ENCODE assay signal across 1 cellular context in the genomic region with DNA sequence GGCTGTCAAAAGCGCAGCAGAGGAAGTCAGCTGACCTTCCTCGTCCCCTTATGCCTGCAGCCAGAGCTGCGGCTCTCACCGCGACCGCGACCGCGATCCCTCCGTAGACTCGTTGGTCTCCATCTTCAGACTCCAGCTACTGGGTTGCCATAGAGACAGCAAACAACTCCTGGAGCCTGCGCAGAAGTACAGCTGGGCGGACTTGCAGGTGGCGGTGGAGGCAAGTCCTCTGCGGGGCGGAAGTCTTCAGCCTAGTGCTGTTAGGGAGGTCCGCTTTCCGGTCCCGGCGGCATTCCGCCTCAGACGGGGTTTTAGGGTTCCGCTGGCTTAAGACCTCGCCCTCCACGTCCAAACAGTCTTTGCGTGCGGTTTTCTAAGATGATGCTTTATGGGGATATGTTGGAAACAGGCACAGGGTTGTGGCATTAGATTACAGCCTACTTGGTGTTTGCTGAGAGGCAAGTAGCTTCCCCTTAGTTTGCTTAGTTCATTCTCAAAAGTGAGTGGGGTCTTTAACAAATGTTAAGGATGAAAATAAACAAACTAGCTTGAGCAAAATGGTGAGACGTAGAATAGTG.
TF ChIP-seq lines count a peak whose summit lies in the region.

SPAG8 (minus strand) TSS at position 238 of the 578 bp plus-strand sequence; CDS start at position 123, 115 bp downstream.

TF ChIP-seq in K562, 482 proteins besides CTCF, POLR2A, EP300 and RAD21 (continued from another document and continues in another):
- TF ChIP-seq E4F1 (CRISPR knock-in tag; IDR thresholded peaks at IDR 0.05; ENCODE audit: borderline replicate concordance) (no peak), SP2 (IDR thresholded peaks at IDR 0.05; ENCODE audit: extremely low read depth, low read depth, low read length, poor library complexity, severe bottlenecking) (no peak), PHTF2 (CRISPR knock-in tag; IDR thresholded peaks at IDR 0.05) (no peak), ZNF408 (CRISPR knock-in tag; IDR thresholded peaks at IDR 0.05; ENCODE audit: low read depth) (no peak), CBX2 (IDR thresholded peaks at IDR 0.05; ENCODE audit: insufficient read depth, low read length, poor library complexity, severe bottlenecking) (no peak), ZNF436 (CRISPR knock-in tag; IDR thresholded peaks at IDR 0.05) (no peak), PYGO2 (tag; IDR thresholded peaks at IDR 0.05) (no peak), TAF15 (IDR thresholded peaks at IDR 0.05; ENCODE audit: low read depth, low read length) (no peak), ZNF239 (CRISPR knock-in tag; IDR thresholded peaks at IDR 0.05) (no peak), ZNF263 (CRISPR knock-in tag; IDR thresholded peaks at IDR 0.05; ENCODE audit: borderline replicate concordance) (peak; percentile 60; the same call in 1 of the 2 replicates), RBM22 (IDR thresholded peaks at IDR 0.05; ENCODE audit: low read depth, low read length, poor library complexity, severe bottlenecking) (no peak), RFX1 (IDR thresholded peaks at IDR 0.05) (peak; percentile 95), SMARCC2 (IDR thresholded peaks at IDR 0.05; ENCODE audit: low read depth) (no peak), DIDO1 (tag; IDR thresholded peaks at IDR 0.05; ENCODE audit: low read depth) (no peak), IFI16 (CRISPR knock-in tag; IDR thresholded peaks at IDR 0.05) (no peak), BHLHE40 (IDR thresholded peaks at IDR 0.05; ENCODE audit: low read length) (no peak), ZSCAN29 (IDR thresholded peaks at IDR 0.05) (no peak), ZNF561 (CRISPR knock-in tag; conservative IDR thresholded peaks at IDR 0.05) (no peak), SMC3 (conservative IDR thresholded peaks at IDR 0.05; ENCODE audit: insufficient read depth, low read depth, low read length) (no peak), NFXL1 (CRISPR knock-in tag; IDR thresholded peaks at IDR 0.05) (no peak), ELF1 (tag; IDR thresholded peaks at IDR 0.05) (peak; percentile 58; the same call in 1 of the 2 replicates), GATA2 (CRISPR knock-in tag; IDR thresholded peaks at IDR 0.05) (no peak), LEF1 (IDR thresholded peaks at IDR 0.05) (no peak), RHOXF2B (CRISPR knock-in tag; conservative IDR thresholded peaks at IDR 0.05) (no peak), SMAD3 (CRISPR knock-in tag; conservative IDR thresholded peaks at IDR 0.05) (no peak), BRCA1 (IDR thresholded peaks at IDR 0.05) (no peak), BRCA1 (CRISPR knock-in tag; IDR thresholded peaks at IDR 0.05) (no peak), NR3C1 (CRISPR knock-in tag; IDR thresholded peaks at IDR 0.05) (no peak), TFE3 (CRISPR knock-in tag; IDR thresholded peaks at IDR 0.05) (no peak), ZNF274 (IDR thresholded peaks at IDR 0.05; ENCODE audit: borderline replicate concordance, low read depth, low read length) (no peak), GATAD2A (IDR thresholded peaks at IDR 0.05) (no peak), PHF21A (IDR thresholded peaks at IDR 0.05; ENCODE audit: borderline replicate concordance, low read depth) (no peak), CEBPG (CRISPR knock-in tag; IDR thresholded peaks at IDR 0.05) (no peak), CEBPG (tag; conservative IDR thresholded peaks at IDR 0.05 in 1 of 2, IDR thresholded peaks at IDR 0.05 in 1 of 2) (no peak), TAF9B (IDR thresholded peaks at IDR 0.05; ENCODE audit: partially characterized antibody) (no peak), BCOR (IDR thresholded peaks at IDR 0.05) (no peak), ATF1 (CRISPR knock-in tag; IDR thresholded peaks at IDR 0.05) (no peak), ATF1 (tag; IDR thresholded peaks at IDR 0.05) (peak; percentile 24; the same call in 1 of the 2 replicates), RBFOX2 (IDR thresholded peaks at IDR 0.05; ENCODE audit: low read depth, low read length) (peak; percentile 41), TGIF2 (CRISPR knock-in tag; IDR thresholded peaks at IDR 0.05) (no peak), GABPB1 (CRISPR knock-in tag; IDR thresholded peaks at IDR 0.05) (peak; percentile 96), FOS (IDR thresholded peaks at IDR 0.05; ENCODE audit: extremely low read depth, insufficient read length) (no peak), RCOR1 (IDR thresholded peaks at IDR 0.05; ENCODE audit: borderline replicate concordance in 1 of 2, low read depth in 2 of 2, low read length in 2 of 2) (no peak), CBX8 (IDR thresholded peaks at IDR 0.05; ENCODE audit: borderline replicate concordance, extremely low read depth, low read depth, low read length, poor library complexity, severe bottlenecking) (no peak), STAT5B (CRISPR knock-in tag; IDR thresholded peaks at IDR 0.05) (no peak)
- TF ChIP-seq, protein P1, sequence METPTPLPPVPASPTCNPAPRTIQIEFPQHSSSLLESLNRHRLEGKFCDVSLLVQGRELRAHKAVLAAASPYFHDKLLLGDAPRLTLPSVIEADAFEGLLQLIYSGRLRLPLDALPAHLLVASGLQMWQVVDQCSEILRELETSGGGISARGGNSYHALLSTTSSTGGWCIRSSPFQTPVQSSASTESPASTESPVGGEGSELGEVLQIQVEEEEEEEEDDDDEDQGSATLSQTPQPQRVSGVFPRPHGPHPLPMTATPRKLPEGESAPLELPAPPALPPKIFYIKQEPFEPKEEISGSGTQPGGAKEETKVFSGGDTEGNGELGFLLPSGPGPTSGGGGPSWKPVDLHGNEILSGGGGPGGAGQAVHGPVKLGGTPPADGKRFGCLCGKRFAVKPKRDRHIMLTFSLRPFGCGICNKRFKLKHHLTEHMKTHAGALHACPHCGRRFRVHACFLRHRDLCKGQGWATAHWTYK (CRISPR knock-in tag; IDR thresholded peaks at IDR 0.05) = no peak
- TF ChIP-seq, protein P2, sequence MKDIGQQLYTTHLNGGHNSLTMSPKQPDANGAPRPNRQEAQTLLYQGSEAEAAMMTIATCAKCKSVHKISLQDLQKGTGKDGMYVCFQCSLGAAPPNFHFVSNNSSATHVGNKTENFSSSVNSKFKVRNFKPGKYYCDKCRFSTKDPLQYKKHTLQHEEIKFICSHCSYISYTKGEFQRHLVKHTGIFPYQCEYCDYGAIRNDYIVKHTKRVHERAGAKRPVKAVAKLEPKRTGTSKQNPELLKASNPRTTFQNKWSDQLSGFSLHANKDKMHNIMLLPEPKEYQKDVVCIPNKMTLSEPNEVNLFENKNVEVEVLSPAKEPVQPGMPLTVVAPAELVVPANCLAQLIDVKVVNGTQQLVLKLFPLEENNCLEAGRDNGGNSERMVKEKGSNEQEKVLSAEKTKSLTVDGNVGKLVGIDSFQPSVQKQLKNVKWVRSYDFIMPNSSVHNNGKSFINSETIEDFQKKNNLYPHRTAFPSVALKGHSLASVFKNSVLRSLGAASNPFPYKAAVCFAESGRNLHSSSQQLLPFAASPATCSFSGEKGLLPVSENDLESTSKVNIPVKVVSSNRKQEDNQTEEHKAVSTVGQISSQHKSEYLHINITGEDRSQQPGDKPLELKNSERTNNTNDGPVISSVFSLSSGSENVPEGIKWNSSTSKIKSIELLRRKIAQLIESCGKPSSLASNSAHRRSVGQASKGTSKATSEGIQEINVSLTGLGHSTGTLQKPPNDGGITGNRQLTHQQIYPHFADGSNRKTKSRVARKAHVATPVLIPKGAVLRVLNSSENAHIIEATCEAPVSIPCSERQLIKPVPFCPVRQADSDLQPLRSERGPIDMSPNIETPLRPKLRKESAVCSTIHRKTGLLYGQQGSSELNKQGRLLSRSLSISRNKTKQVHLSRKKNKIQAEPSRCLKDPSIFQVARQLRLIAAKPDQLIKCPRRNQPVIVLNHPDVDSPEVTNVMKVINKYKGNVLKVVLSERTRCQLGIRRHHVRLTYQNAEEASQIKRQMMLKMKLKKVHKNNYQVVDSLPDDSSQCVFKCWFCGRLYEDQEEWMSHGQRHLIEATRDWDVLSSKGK (CRISPR knock-in tag; IDR thresholded peaks at IDR 0.05) = no peak
- TF ChIP-seq, protein P3, sequence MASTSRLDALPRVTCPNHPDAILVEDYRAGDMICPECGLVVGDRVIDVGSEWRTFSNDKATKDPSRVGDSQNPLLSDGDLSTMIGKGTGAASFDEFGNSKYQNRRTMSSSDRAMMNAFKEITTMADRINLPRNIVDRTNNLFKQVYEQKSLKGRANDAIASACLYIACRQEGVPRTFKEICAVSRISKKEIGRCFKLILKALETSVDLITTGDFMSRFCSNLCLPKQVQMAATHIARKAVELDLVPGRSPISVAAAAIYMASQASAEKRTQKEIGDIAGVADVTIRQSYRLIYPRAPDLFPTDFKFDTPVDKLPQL (IDR thresholded peaks at IDR 0.05; ENCODE audit: extremely low read depth, insufficient read length) = no peak
- TF ChIP-seq, protein P4, sequence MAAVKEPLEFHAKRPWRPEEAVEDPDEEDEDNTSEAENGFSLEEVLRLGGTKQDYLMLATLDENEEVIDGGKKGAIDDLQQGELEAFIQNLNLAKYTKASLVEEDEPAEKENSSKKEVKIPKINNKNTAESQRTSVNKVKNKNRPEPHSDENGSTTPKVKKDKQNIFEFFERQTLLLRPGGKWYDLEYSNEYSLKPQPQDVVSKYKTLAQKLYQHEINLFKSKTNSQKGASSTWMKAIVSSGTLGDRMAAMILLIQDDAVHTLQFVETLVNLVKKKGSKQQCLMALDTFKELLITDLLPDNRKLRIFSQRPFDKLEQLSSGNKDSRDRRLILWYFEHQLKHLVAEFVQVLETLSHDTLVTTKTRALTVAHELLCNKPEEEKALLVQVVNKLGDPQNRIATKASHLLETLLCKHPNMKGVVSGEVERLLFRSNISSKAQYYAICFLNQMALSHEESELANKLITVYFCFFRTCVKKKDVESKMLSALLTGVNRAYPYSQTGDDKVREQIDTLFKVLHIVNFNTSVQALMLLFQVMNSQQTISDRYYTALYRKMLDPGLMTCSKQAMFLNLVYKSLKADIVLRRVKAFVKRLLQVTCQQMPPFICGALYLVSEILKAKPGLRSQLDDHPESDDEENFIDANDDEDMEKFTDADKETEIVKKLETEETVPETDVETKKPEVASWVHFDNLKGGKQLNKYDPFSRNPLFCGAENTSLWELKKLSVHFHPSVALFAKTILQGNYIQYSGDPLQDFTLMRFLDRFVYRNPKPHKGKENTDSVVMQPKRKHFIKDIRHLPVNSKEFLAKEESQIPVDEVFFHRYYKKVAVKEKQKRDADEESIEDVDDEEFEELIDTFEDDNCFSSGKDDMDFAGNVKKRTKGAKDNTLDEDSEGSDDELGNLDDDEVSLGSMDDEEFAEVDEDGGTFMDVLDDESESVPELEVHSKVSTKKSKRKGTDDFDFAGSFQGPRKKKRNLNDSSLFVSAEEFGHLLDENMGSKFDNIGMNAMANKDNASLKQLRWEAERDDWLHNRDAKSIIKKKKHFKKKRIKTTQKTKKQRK (IDR thresholded peaks at IDR 0.05; ENCODE audit: borderline replicate concordance, low read depth, low read length) = no peak
- TF ChIP-seq, protein P5, sequence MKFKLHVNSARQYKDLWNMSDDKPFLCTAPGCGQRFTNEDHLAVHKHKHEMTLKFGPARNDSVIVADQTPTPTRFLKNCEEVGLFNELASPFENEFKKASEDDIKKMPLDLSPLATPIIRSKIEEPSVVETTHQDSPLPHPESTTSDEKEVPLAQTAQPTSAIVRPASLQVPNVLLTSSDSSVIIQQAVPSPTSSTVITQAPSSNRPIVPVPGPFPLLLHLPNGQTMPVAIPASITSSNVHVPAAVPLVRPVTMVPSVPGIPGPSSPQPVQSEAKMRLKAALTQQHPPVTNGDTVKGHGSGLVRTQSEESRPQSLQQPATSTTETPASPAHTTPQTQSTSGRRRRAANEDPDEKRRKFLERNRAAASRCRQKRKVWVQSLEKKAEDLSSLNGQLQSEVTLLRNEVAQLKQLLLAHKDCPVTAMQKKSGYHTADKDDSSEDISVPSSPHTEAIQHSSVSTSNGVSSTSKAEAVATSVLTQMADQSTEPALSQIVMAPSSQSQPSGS (CRISPR knock-in tag; IDR thresholded peaks at IDR 0.05) = no peak
- TF ChIP-seq, protein P6, sequence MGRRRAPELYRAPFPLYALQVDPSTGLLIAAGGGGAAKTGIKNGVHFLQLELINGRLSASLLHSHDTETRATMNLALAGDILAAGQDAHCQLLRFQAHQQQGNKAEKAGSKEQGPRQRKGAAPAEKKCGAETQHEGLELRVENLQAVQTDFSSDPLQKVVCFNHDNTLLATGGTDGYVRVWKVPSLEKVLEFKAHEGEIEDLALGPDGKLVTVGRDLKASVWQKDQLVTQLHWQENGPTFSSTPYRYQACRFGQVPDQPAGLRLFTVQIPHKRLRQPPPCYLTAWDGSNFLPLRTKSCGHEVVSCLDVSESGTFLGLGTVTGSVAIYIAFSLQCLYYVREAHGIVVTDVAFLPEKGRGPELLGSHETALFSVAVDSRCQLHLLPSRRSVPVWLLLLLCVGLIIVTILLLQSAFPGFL (CRISPR knock-in tag; IDR thresholded peaks at IDR 0.05) = no peak
- TF ChIP-seq, protein P7, sequence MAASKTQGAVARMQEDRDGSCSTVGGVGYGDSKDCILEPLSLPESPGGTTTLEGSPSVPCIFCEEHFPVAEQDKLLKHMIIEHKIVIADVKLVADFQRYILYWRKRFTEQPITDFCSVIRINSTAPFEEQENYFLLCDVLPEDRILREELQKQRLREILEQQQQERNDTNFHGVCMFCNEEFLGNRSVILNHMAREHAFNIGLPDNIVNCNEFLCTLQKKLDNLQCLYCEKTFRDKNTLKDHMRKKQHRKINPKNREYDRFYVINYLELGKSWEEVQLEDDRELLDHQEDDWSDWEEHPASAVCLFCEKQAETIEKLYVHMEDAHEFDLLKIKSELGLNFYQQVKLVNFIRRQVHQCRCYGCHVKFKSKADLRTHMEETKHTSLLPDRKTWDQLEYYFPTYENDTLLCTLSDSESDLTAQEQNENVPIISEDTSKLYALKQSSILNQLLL (CRISPR knock-in tag; IDR thresholded peaks at IDR 0.05; ENCODE audit: borderline replicate concordance) = no peak
